2 cellular contexts compared by ENCODE assay signal in the genomic region with DNA sequence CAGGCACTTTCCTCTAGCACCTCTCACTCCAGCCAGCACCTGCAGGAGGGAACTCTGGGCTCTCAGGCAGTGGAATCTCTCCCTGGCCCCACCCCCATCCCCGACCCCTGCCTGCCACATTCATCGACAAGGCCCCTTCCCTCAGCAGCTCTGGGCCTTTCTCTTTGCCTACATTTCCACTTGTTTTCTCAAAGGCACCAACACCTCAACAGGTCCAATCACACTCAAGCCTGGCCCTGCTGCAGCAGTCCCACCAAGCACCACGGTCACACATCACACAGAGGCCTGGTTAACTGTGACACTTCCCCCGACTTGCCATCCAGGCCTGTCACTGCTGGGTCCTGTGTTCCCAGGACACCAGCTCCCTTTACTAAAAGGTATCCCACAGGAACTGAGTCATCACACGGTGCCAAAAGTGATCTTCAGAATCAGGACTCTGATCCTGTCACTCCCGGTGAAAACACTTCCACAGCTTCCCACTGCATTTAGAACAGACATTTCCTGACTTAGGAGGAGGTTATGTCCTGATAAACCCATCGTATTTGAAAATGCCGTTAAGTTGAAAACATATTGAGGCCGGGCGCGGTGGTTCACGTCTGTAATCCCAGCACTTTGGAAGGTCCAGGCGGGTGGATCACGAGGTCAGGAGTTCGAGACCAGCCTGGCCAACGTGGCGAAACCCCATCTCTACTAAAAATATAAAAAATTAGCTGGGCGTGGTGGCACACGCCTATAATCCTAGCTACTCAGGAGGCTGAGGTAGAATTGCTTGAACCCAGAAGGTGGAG.
TF ChIP-seq lines count a peak whose summit lies in the region.

No MANE protein-coding gene starts in this region.

TF ChIP-seq in WTC11, 78 proteins besides CTCF, POLR2A, EP300 and RAD21:
- TF ChIP-seq NR1H2 (CRISPR knock-in tag; IDR thresholded peaks at IDR 0.05) (no peak), SOX15 (CRISPR knock-in tag; IDR thresholded peaks at IDR 0.05) (no peak), ZNF416 (CRISPR knock-in tag; IDR thresholded peaks at IDR 0.05) (no peak), JAZF1 (CRISPR knock-in tag; IDR thresholded peaks at IDR 0.05) (no peak), FOXP1 (CRISPR knock-in tag; IDR thresholded peaks at IDR 0.05; ENCODE audit: borderline replicate concordance) (no peak), IRF2 (CRISPR knock-in tag; IDR thresholded peaks at IDR 0.05; ENCODE audit: borderline replicate concordance, low read depth) (no peak), GTF2I (CRISPR knock-in tag; conservative IDR thresholded peaks at IDR 0.05) (no peak)
- TF ChIP-seq, protein P1, sequence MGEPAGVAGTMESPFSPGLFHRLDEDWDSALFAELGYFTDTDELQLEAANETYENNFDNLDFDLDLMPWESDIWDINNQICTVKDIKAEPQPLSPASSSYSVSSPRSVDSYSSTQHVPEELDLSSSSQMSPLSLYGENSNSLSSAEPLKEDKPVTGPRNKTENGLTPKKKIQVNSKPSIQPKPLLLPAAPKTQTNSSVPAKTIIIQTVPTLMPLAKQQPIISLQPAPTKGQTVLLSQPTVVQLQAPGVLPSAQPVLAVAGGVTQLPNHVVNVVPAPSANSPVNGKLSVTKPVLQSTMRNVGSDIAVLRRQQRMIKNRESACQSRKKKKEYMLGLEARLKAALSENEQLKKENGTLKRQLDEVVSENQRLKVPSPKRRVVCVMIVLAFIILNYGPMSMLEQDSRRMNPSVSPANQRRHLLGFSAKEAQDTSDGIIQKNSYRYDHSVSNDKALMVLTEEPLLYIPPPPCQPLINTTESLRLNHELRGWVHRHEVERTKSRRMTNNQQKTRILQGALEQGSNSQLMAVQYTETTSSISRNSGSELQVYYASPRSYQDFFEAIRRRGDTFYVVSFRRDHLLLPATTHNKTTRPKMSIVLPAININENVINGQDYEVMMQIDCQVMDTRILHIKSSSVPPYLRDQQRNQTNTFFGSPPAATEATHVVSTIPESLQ (CRISPR knock-in tag; IDR thresholded peaks at IDR 0.05) = no peak

TF ChIP-seq in endothelial cell of umbilical vein, 7 proteins besides CTCF, POLR2A, EP300 and RAD21:
- no peak for TF ChIP-seq MAX (IDR thresholded peaks at IDR 0.05; ENCODE audit: insufficient read depth, insufficient read length)
- TF ChIP-seq POLR2AphosphoS5 (IDR thresholded peaks at IDR 0.05; ENCODE audit: insufficient read depth, low read depth, low read length) = no peak
- no peak for TF ChIP-seq MYC (IDR thresholded peaks at IDR 0.05; ENCODE audit: low read depth, low read length)
- TF ChIP-seq JUN (IDR thresholded peaks at IDR 0.05; ENCODE audit: borderline replicate concordance, insufficient read depth, insufficient read length, low read depth) = no peak
